Comparison of ENCODE assay signal across 8 cellular contexts in the genomic region with DNA sequence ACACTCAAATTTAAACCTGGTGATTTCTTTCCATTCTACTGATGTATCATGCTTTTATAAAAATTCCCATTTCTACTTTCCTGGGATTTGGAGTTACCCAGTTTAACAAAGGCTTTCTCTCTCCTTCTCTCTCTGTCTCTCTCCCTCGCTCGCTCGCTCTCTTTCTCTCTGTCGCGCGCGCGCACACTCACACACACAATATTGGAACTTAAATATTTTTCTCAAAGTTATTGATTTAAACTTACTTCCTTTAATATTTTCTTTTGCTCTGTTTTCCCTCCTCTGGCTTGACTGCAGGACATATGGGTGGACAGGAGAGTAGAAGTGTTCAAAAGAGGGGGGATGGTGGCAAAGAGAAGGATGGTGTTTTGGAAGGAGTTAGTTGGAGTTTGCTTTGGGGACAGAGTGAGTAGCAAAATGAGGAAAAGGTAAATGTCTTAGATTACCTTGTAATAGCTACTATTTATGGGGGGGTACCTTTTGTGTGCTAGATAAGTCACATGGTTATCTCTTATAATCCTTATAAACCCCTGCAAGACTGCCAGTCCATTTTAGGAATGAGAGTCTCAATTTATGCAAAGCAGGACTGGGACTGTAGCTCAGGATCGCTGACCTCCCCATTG. TPM values are rescaled to one million over a fixed set of nuclear protein-coding genes. Genes with fewer than 3 reads are reported as not detected.
DNase-seq lines count a peak whose midpoint lies in the region; ATAC-seq lines count a peak whose summit lies in the region.

No MANE protein-coding gene starts in this region.

- peaks cover 70% of the 10 kb centered on the region for H3K4me1 ChIP-seq in mononuclear cell (ENCODE audit: insufficient read depth, low read length)

- peak; percentile 0 for DNase-seq in NCI-H2171 (lab: John Stamatoyannopoulos, UW)
- DNase-seq in caudate nucleus (lab: John Stamatoyannopoulos, UW) = no peak
- no peak for DNase-seq in GDM1 (lab: John Stamatoyannopoulos, UW)

- no peaks in the 10 kb centered on the region for H3K9me3 ChIP-seq in mononuclear cell (ENCODE audit: low read depth, low read length)

- no peaks in the 10 kb centered on the region for H3K27me3 ChIP-seq in mononuclear cell (ENCODE audit: insufficient read depth, low read length)

- peak overlapping the region; percentile 58 for H3K27ac ChIP-seq in caudate nucleus (ENCODE audit: low read depth, low read length)

- peak overlapping the region; percentile 79 for H3K4me3 ChIP-seq in GM08714 (ENCODE audit: low read length)
- H3K4me3 ChIP-seq in mononuclear cell (ENCODE audit: low read length) = peak overlapping the region; percentile 87

- ATAC-seq in HG03045 (IDR thresholded peaks at IDR 0.05; ENCODE audit: unreplicated experiment) = no peak
- ATAC-seq in HG03135 (IDR thresholded peaks at IDR 0.05; ENCODE audit: unreplicated experiment) = no peak
- no peak for ATAC-seq in HG03439 (IDR thresholded peaks at IDR 0.05; ENCODE audit: unreplicated experiment)

RNA-seq across cellular contexts. Expression of gene TRIM25, which starts 0.9 kb away (rescaled TPM):
- 33.4 TPM for total RNA-seq in mononuclear cell

RNA-seq across cellular contexts. Expression of gene COIL, which starts 46.1 kb away (rescaled TPM):
- 26.6 TPM for total RNA-seq in mononuclear cell
